ENCODE assay signal across 1 cellular context in the genomic region with DNA sequence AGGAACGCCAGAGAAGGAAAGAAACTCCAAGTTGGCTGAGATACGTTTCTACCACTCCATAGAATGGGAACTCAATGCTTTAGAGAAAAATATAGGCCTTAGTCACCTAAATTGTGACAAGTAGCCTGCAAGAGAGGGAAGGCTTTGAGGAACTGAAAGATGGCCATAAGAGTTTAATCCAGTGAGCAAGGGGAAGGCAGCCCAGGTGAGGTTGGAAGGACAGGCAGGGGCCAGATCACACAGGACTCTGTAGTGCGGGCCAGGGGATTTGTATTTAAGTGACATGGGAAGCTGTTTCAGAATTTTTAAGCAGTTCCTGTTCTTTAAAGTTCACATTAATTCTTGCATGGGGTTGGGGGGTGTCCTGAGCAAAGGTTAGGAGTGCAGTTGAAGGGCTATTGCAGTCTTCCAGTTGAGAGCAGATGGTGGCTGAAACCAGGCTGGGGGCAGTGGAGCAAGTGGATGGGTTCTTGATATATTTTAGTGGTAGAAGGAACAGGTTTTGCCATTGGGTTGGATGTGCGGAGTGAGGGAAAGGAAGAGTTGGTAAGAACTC.
TF ChIP-seq lines count a peak whose summit lies in the region.

No MANE protein-coding gene starts in this region.

TF ChIP-seq in GM12878, 131 proteins besides CTCF, POLR2A, EP300 and RAD21 (continued from another document):
- TF ChIP-seq, protein P1, sequence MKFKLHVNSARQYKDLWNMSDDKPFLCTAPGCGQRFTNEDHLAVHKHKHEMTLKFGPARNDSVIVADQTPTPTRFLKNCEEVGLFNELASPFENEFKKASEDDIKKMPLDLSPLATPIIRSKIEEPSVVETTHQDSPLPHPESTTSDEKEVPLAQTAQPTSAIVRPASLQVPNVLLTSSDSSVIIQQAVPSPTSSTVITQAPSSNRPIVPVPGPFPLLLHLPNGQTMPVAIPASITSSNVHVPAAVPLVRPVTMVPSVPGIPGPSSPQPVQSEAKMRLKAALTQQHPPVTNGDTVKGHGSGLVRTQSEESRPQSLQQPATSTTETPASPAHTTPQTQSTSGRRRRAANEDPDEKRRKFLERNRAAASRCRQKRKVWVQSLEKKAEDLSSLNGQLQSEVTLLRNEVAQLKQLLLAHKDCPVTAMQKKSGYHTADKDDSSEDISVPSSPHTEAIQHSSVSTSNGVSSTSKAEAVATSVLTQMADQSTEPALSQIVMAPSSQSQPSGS (IDR thresholded peaks at IDR 0.05; ENCODE audit: low read length), result 0 out of 2 replicates have a peak, but pooled peaks have one; percentile 10
- TF ChIP-seq, protein P2, sequence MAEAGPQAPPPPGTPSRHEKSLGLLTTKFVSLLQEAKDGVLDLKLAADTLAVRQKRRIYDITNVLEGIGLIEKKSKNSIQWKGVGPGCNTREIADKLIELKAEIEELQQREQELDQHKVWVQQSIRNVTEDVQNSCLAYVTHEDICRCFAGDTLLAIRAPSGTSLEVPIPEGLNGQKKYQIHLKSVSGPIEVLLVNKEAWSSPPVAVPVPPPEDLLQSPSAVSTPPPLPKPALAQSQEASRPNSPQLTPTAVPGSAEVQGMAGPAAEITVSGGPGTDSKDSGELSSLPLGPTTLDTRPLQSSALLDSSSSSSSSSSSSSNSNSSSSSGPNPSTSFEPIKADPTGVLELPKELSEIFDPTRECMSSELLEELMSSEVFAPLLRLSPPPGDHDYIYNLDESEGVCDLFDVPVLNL (IDR thresholded peaks at IDR 0.05; ENCODE audit: low read depth, low read length), result no peak
- TF ChIP-seq YBX1 (IDR thresholded peaks at IDR 0.05) (no peak), POU2F2 (IDR thresholded peaks at IDR 0.05; ENCODE audit: borderline replicate concordance, low read depth, low read length) (no peak), CHD2 (IDR thresholded peaks at IDR 0.05; ENCODE audit: borderline replicate concordance, low read depth, low read length) (no peak), MYB (IDR thresholded peaks at IDR 0.05; ENCODE audit: borderline replicate concordance, low read depth, low read length) (no peak), TARDBP (IDR thresholded peaks at IDR 0.05; ENCODE audit: borderline replicate concordance) (no peak), MTA2 (IDR thresholded peaks at IDR 0.05; ENCODE audit: low read depth) (no peak)
- TF ChIP-seq, protein P3, sequence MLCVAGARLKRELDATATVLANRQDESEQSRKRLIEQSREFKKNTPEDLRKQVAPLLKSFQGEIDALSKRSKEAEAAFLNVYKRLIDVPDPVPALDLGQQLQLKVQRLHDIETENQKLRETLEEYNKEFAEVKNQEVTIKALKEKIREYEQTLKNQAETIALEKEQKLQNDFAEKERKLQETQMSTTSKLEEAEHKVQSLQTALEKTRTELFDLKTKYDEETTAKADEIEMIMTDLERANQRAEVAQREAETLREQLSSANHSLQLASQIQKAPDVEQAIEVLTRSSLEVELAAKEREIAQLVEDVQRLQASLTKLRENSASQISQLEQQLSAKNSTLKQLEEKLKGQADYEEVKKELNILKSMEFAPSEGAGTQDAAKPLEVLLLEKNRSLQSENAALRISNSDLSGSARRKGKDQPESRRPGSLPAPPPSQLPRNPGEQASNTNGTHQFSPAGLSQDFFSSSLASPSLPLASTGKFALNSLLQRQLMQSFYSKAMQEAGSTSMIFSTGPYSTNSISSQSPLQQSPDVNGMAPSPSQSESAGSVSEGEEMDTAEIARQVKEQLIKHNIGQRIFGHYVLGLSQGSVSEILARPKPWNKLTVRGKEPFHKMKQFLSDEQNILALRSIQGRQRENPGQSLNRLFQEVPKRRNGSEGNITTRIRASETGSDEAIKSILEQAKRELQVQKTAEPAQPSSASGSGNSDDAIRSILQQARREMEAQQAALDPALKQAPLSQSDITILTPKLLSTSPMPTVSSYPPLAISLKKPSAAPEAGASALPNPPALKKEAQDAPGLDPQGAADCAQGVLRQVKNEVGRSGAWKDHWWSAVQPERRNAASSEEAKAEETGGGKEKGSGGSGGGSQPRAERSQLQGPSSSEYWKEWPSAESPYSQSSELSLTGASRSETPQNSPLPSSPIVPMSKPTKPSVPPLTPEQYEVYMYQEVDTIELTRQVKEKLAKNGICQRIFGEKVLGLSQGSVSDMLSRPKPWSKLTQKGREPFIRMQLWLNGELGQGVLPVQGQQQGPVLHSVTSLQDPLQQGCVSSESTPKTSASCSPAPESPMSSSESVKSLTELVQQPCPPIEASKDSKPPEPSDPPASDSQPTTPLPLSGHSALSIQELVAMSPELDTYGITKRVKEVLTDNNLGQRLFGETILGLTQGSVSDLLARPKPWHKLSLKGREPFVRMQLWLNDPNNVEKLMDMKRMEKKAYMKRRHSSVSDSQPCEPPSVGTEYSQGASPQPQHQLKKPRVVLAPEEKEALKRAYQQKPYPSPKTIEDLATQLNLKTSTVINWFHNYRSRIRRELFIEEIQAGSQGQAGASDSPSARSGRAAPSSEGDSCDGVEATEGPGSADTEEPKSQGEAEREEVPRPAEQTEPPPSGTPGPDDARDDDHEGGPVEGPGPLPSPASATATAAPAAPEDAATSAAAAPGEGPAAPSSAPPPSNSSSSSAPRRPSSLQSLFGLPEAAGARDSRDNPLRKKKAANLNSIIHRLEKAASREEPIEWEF (IDR thresholded peaks at IDR 0.05; ENCODE audit: insufficient replicate concordance, low read depth, low read length), result no peak
